Comparison of ENCODE assay signal across 8 cellular contexts in the genomic region with DNA sequence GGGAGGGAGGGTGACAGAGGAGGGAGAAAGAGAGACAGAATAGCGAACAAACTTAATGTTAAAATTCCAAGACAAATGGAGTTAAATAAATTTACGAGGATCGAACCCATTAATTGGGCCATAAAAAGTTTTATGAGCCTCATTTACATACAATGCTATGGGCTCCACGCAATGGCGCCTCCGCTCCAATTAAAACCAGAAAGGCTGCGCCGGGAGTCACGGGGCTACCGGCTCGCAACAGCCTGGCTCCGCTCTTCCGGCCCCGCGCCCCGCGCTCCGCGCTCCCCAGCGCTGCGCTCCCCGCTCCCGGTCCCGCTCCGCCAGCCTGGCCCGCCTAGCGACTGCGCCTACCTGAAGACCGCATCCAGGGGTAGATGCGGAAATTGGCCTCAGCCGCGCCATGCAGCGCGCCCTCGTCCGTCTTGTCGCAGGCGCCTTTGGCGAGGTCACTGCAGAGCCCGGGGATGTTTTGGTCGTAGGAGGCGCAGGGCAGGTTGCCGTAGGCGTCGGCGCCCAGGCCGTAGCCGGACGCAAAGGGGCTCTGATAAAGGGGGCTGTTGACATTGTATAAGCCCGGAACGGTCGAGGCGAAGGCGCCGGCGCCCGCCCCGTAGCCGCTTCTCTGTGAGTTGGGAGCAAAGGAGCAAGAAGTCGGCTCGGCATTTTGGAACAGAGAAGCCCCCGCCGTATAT. TPM values are rescaled to one million over a fixed set of nuclear protein-coding genes. Genes with fewer than 3 reads are reported as not detected.
DNase-seq lines count a peak whose midpoint lies in the region; ATAC-seq, FAIRE-seq and TF ChIP-seq lines count a peak whose summit lies in the region.

No MANE protein-coding gene starts in this region.

- H3K4me1 ChIP-seq in kidney (ENCODE audit: control insufficient read depth in 1 of 2, insufficient read depth in 1 of 2, low read depth in 1 of 2, low read length in 2 of 2), result peaks cover 9 to 19% of the 10 kb centered on the region in 2 donors
- H3K4me1 ChIP-seq in thymus (ENCODE audit: control insufficient read depth, insufficient read depth, low read length), result peaks cover 32% of the 10 kb centered on the region

- peak overlapping the region; percentile 47 for H3K4me3 Mint-ChIP-seq in activated CD4-positive, alpha-beta T cell treated with anti-CD3 and anti-CD28 coated beads, Interleukin-2, amount 10 ng/mL, durations not matched to agents 7 days and 5 days
- peak overlapping the region; percentile 46 for H3K4me3 Mint-ChIP-seq in activated CD4-positive, alpha-beta memory T cell treated with anti-CD3 and anti-CD28 coated beads for 36 hours

- no peaks in the 10 kb centered on the region for H3K9me3 Mint-ChIP-seq in activated CD4-positive, alpha-beta T cell treated with anti-CD3 and anti-CD28 coated beads, Interleukin-2, amount 10 ng/mL, durations not matched to agents 7 days and 5 days
- H3K9me3 Mint-ChIP-seq in activated CD4-positive, alpha-beta memory T cell treated with anti-CD3 and anti-CD28 coated beads for 36 hours, result no peaks in the 10 kb centered on the region

- peak overlapping the region; percentile 75 to 85 for H3K9ac ChIP-seq in kidney (ENCODE audit: low read length in 2 of 2)

- peaks cover 21% of the 10 kb centered on the region for H3K4me1 Mint-ChIP-seq in activated CD4-positive, alpha-beta T cell treated with anti-CD3 and anti-CD28 coated beads, Interleukin-2, amount 10 ng/mL, durations not matched to agents 7 days and 5 days
- H3K4me1 Mint-ChIP-seq in activated CD4-positive, alpha-beta memory T cell treated with anti-CD3 and anti-CD28 coated beads for 36 hours (ENCODE audit: low read depth), result peaks cover 50% of the 10 kb centered on the region

- H3K4me3 ChIP-seq in kidney (ENCODE audit: low read length in 2 of 2), result peak overlapping the region; percentile 82 to 83
- H3K4me3 ChIP-seq in thymus (ENCODE audit: low read length), result peak overlapping the region; percentile 60

- DNase-seq in activated CD4-positive, alpha-beta T cell treated with anti-CD3 and anti-CD28 coated beads, Interleukin-2, amount 10 ng/mL, durations not matched to agents 7 days and 5 days, result no peak
- DNase-seq in activated CD4-positive, alpha-beta T cell treated with anti-CD3 and anti-CD28 coated beads for 4 hours, result no peak
- DNase-seq in activated CD4-positive, alpha-beta memory T cell treated with anti-CD3 and anti-CD28 coated beads for 36 hours, result no peak
- DNase-seq in kidney (peak; percentile 82), A172 (ENCODE audit: low spot score) (no peak), NCI-H1105 treated with DMSO at 0.1 percent for 48 hours (lab: John Stamatoyannopoulos, UW) (no peak)

- intact Hi-C loops in activated CD4-positive, alpha-beta memory T cell treated with anti-CD3 and anti-CD28 coated beads for 36 hours (cut with micrococcal nuclease), result loop anchor here (2.0 to 10.0 kb wide), 2 partner anchors 17 to 861 kb away; partner anchors contain the start of gene SNX10
- intact Hi-C loops in kidney (cut with DNase I), result loop anchor here (10.0 kb wide), 1 partner anchor 781 kb away; no protein-coding TSS in a partner anchor

- WGBS in thymus, result 1% methylated on average over 63 of the region's 63 CpGs

- no peak for FAIRE-seq in kidney (lab: Jason Lieb, UNC)

- H3K27me3 Mint-ChIP-seq in activated CD4-positive, alpha-beta T cell treated with anti-CD3 and anti-CD28 coated beads, Interleukin-2, amount 10 ng/mL, durations not matched to agents 7 days and 5 days, result peaks cover 88% of the 10 kb centered on the region
- peaks cover 88% of the 10 kb centered on the region for H3K27me3 Mint-ChIP-seq in activated CD4-positive, alpha-beta memory T cell treated with anti-CD3 and anti-CD28 coated beads for 36 hours

- peaks cover 3% of the 10 kb centered on the region for H3K36me3 Mint-ChIP-seq in activated CD4-positive, alpha-beta T cell treated with anti-CD3 and anti-CD28 coated beads, Interleukin-2, amount 10 ng/mL, durations not matched to agents 7 days and 5 days (ENCODE audit: low read depth)
- peaks cover 4% of the 10 kb centered on the region for H3K36me3 Mint-ChIP-seq in activated CD4-positive, alpha-beta memory T cell treated with anti-CD3 and anti-CD28 coated beads for 36 hours

- CTCF ChIA-PET in activated CD4-positive, alpha-beta T cell treated with anti-CD3 and anti-CD28 coated beads, Interleukin-2, amount 10 ng/mL, durations not matched to agents 7 days and 5 days (lab: Charles Lee), result interaction anchor here (0.7 to 1.4 kb wide), 4 partner anchors 12 to 34 kb away, joined by 3 to 6 read pairs (median 3); no protein-coding TSS in a partner anchor
- CTCF ChIA-PET in activated CD4-positive, alpha-beta memory T cell treated with anti-CD3 and anti-CD28 coated beads for 36 hours (lab: Charles Lee), result interaction anchor here (0.7 to 0.8 kb wide), 2 partner anchors 18 to 474 kb away, joined by 3 read pairs; partner anchors contain the start of gene HOXA10

- no peak for TF ChIP-seq CTCF in kidney (IDR thresholded peaks at IDR 0.05; ENCODE audit: borderline replicate concordance, extremely low read depth, insufficient read depth)

- peak overlapping the region; percentile 82 for H3K27ac Mint-ChIP-seq in activated CD4-positive, alpha-beta T cell treated with anti-CD3 and anti-CD28 coated beads, Interleukin-2, amount 10 ng/mL, durations not matched to agents 7 days and 5 days
- peak overlapping the region; percentile 33 for H3K27ac Mint-ChIP-seq in activated CD4-positive, alpha-beta memory T cell treated with anti-CD3 and anti-CD28 coated beads for 36 hours

- POLR2A ChIA-PET in activated CD4-positive, alpha-beta T cell treated with anti-CD3 and anti-CD28 coated beads, Interleukin-2, amount 10 ng/mL, durations not matched to agents 7 days and 5 days (lab: Charles Lee), result no interaction called here
- POLR2A ChIA-PET in activated CD4-positive, alpha-beta memory T cell treated with anti-CD3 and anti-CD28 coated beads for 36 hours (lab: Charles Lee), result no interaction called here

- H3K36me3 ChIP-seq in kidney (ENCODE audit: control insufficient read depth in 1 of 2, insufficient read depth in 2 of 2, low read length in 2 of 2) (no peaks in the 10 kb centered on the region), thymus (ENCODE audit: control insufficient read depth, insufficient read depth) (no peaks in the 10 kb centered on the region)

- H3K27ac ChIP-seq in kidney (ENCODE audit: low read depth in 2 of 2, low read length in 2 of 2) (peak overlapping the region; percentile 96 to 98), thymus (ENCODE audit: low read depth) (no peak overlapping the region)

- peaks cover 95% of the 10 kb centered on the region for H3K27me3 ChIP-seq in thymus (ENCODE audit: control insufficient read depth, insufficient read depth)

- ATAC-seq in GM21515 (IDR thresholded peaks at IDR 0.05; ENCODE audit: unreplicated experiment), result no peak

- H3K9me3 ChIP-seq in kidney (ENCODE audit: control insufficient read depth in 1 of 2, low read length in 2 of 2) (no peaks in the 10 kb centered on the region), thymus (ENCODE audit: control insufficient read depth) (peaks cover 3% of the 10 kb centered on the region)

RNA-seq across cellular contexts. Expression of gene HOXA7, which starts 0.5 kb away (rescaled TPM):
- not detected for total RNA-seq in activated CD4-positive, alpha-beta T cell treated with anti-CD3 and anti-CD28 coated beads, Interleukin-2, amount 10 ng/mL, durations not matched to agents 7 days and 5 days
- not detected for total RNA-seq in activated CD4-positive, alpha-beta memory T cell treated with anti-CD3 and anti-CD28 coated beads for 36 hours
- total RNA-seq in kidney, result 31.3 TPM
- polyA plus RNA-seq in kidney (ENCODE audit: insufficient read depth, low read depth, low replicate concordance) (23.8 TPM), thymus (0.41 TPM)
- total RNA-seq in A172 (2014; rRNA removed; shearing (Covaris generic)), result not detected in 2 replicates

RNA-seq across cellular contexts. Expression of gene HOXA3, which starts 3.6 kb away (rescaled TPM):
- not detected for total RNA-seq in activated CD4-positive, alpha-beta T cell treated with anti-CD3 and anti-CD28 coated beads, Interleukin-2, amount 10 ng/mL, durations not matched to agents 7 days and 5 days
- total RNA-seq in activated CD4-positive, alpha-beta memory T cell treated with anti-CD3 and anti-CD28 coated beads for 36 hours, result not detected
- total RNA-seq in kidney, result 21.2 TPM
- polyA plus RNA-seq in kidney (ENCODE audit: insufficient read depth, low read depth, low replicate concordance) (6.3 TPM), thymus (5.5 TPM)
- 0.07 and 0.41 TPM in 2 replicates for total RNA-seq in A172 (2014; rRNA removed; shearing (Covaris generic))

RNA-seq across cellular contexts. Expression of gene HOXA6, which starts 8.4 kb away (rescaled TPM):
- total RNA-seq in activated CD4-positive, alpha-beta T cell treated with anti-CD3 and anti-CD28 coated beads, Interleukin-2, amount 10 ng/mL, durations not matched to agents 7 days and 5 days, result not detected
- not detected for total RNA-seq in activated CD4-positive, alpha-beta memory T cell treated with anti-CD3 and anti-CD28 coated beads for 36 hours
- 22.0 TPM for total RNA-seq in kidney
- polyA plus RNA-seq in kidney (ENCODE audit: insufficient read depth, low read depth, low replicate concordance), result 1.1 TPM
- 0.09 TPM for polyA plus RNA-seq in thymus
- total RNA-seq in A172 (2014; rRNA removed; shearing (Covaris generic)), result 0.48 TPM in 1 of 2 replicates, not detected in the other

RNA-seq across cellular contexts. Expression of gene HOXA9, which starts 9.4 kb away (rescaled TPM):
- total RNA-seq in activated CD4-positive, alpha-beta T cell treated with anti-CD3 and anti-CD28 coated beads, Interleukin-2, amount 10 ng/mL, durations not matched to agents 7 days and 5 days, result not detected
- under 1 TPM in 1 of 2 experiments, not detected in 1; 0.19 TPM for total RNA-seq in activated CD4-positive, alpha-beta memory T cell treated with anti-CD3 and anti-CD28 coated beads for 36 hours
- total RNA-seq in kidney, result 36.8 TPM
- 36.7 TPM for polyA plus RNA-seq in kidney (ENCODE audit: insufficient read depth, low read depth, low replicate concordance)
- polyA plus RNA-seq in thymus, result 4.9 TPM
- total RNA-seq in A172 (2014; rRNA removed; shearing (Covaris generic)), result 74.8 and 88.6 TPM in 2 replicates

RNA-seq across cellular contexts. Expression of gene HOXA5, which starts 12.5 kb away (rescaled TPM):
- not detected for total RNA-seq in activated CD4-positive, alpha-beta T cell treated with anti-CD3 and anti-CD28 coated beads, Interleukin-2, amount 10 ng/mL, durations not matched to agents 7 days and 5 days
- total RNA-seq in activated CD4-positive, alpha-beta memory T cell treated with anti-CD3 and anti-CD28 coated beads for 36 hours, result not detected
- total RNA-seq in kidney, result 38.0 TPM
- 19.4 TPM for polyA plus RNA-seq in kidney (ENCODE audit: insufficient read depth, low read depth, low replicate concordance)
- polyA plus RNA-seq in thymus, result 0.43 TPM
- 0.98 and 1.9 TPM in 2 replicates for total RNA-seq in A172 (2014; rRNA removed; shearing (Covaris generic))

Comparison
In these comparisons a context has a peak if more than half of its experiments do, and no peak if none do; other contexts are left out.
1. RNA of gene HOXA7, which starts 0.5 kb away (total RNA-seq): 31.3 TPM in kidney (single experiment); not detected in activated CD4-positive, alpha-beta T cell treated with anti-CD3 and anti-CD28 coated beads, Interleukin-2, amount 10 ng/mL, durations not matched to agents 7 days and 5 days, not detected in activated CD4-positive, alpha-beta memory T cell treated with anti-CD3 and anti-CD28 coated beads for 36 hours and not detected in A172; every median in the first group is over 10 times any median in the second.
2. RNA of gene HOXA3, which starts 3.6 kb away (total RNA-seq): 21.2 TPM in kidney (single experiment); 0.07 to 0.41 TPM in A172, not detected in activated CD4-positive, alpha-beta T cell treated with anti-CD3 and anti-CD28 coated beads, Interleukin-2, amount 10 ng/mL, durations not matched to agents 7 days and 5 days and not detected in activated CD4-positive, alpha-beta memory T cell treated with anti-CD3 and anti-CD28 coated beads for 36 hours; every median in the first group is over 10 times any median in the second.
3. RNA of gene HOXA6, which starts 8.4 kb away (total RNA-seq): 22.0 TPM in kidney (single experiment); not detected in activated CD4-positive, alpha-beta memory T cell treated with anti-CD3 and anti-CD28 coated beads for 36 hours, 0.48 TPM in A172 and not detected in activated CD4-positive, alpha-beta T cell treated with anti-CD3 and anti-CD28 coated beads, Interleukin-2, amount 10 ng/mL, durations not matched to agents 7 days and 5 days; every median in the first group is over 10 times any median in the second.